18 cellular contexts compared by ENCODE assay signal in the genomic region with DNA sequence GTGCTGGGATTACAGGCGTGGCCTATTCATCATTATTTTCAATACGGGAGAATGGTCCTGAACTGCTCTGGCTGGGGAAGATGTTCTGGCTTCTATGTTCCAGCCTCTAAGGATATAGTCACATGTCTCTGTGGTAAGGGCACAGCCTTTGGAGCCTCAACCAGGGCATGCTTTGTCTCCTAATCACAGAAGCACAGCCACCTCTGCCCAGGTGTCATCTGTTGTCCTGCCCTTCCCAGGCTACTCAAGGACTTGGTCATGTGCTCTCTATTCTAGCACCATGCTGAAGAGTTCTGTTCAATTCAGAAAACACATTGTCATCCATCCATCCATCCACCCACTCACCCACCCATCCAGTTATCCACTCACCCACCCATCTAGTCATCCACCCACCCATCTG. TPM values are rescaled to one million over a fixed set of nuclear protein-coding genes. Genes with fewer than 3 reads are reported as not detected.
A peak's percentile ranks its signal among the peaks of the same experiment; 100 is the strongest.
DNase-seq lines count a peak whose midpoint lies in the region; ATAC-seq and TF ChIP-seq lines count a peak whose summit lies in the region.
"Had no signal": no experiment of that assay in that cellular context is flagged by ENCODE, and none has a peak within 500 bp of the region (broad histone marks: within the 10 kb centered on the region; RNA-seq: fewer than 3 reads in every experiment).

No MANE protein-coding gene starts in this region.

- DNase-seq in cardiac septum (ENCODE audit: low spot score) (peak; percentile 9), left ventricle myocardium inferior (no peak), WTC11 (ENCODE audit: low spot score) (no peak), sciatic nerve (ENCODE audit: low spot score) (peak; percentile 40), DMS114 treated with DMSO at 0.1 percent for 48 hours (lab: John Stamatoyannopoulos, UW; ENCODE audit: unreplicated experiment) (no peak), NCI-H748 (lab: John Stamatoyannopoulos, UW; ENCODE audit: unreplicated experiment) (no peak)
- DNase-seq: CD4-positive, alpha-beta memory T cell; DMS79; NCI-H1092 treated with DMSO at 0.1 percent for 48 hours; NCI-H2081; NCI-H2171 treated with DMSO at 0.1 percent for 48 hours; NCI-H446; NCI-H69; NK-92 treated with Interleukin-12 subunit alpha and Interleukin-12 subunit beta, amount 100 ng/mL, for 24 hours; SIG-M5 had no signal

- no peaks in the 10 kb centered on the region for H3K4me1 ChIP-seq in left ventricle myocardium inferior

- H3K4me3 ChIP-seq in left ventricle myocardium inferior: no peak overlapping the region
- H3K4me3 ChIP-seq: BLaER1, K562 had no signal

- peaks cover 12% of the 10 kb centered on the region for H3K4me1 Mint-ChIP-seq in WTC11

- H3K27ac Mint-ChIP-seq in WTC11: no peak overlapping the region

- H3K4me3 Mint-ChIP-seq in WTC11: no peak overlapping the region
- H3K4me3 Mint-ChIP-seq: CD4-positive, alpha-beta memory T cell had no signal

- peaks cover 73% of the 10 kb centered on the region for H3K36me3 ChIP-seq in left ventricle myocardium inferior

- H3K36me3 Mint-ChIP-seq in WTC11: peaks cover 79% of the 10 kb centered on the region

- intact Hi-C loops in cardiac septum (cut with DNase I): no loop called here
- intact Hi-C loops in left ventricle myocardium inferior (cut with micrococcal nuclease): no loop called here
- intact Hi-C loops in sciatic nerve (cut with DNase I): no loop called here

- no peak overlapping the region for H3K27ac ChIP-seq in left ventricle myocardium inferior (replicated peaks)
- H3K27ac ChIP-seq: BLaER1 had no signal

- ATAC-seq in WTC11 (no peak), sciatic nerve (no peak), HG02798 (IDR thresholded peaks at IDR 0.05; ENCODE audit: poor library complexity, unreplicated experiment) (no peak)
- ATAC-seq: K562 had no signal

- H3K9me3 ChIP-seq in left ventricle myocardium inferior (replicated peaks): peaks cover 22% of the 10 kb centered on the region

- CTCF ChIA-PET in WTC11 (lab: Charles Lee): no interaction called here

- POLR2A ChIA-PET in WTC11 (lab: Charles Lee): no interaction called here

- H3K27me3 Mint-ChIP-seq in WTC11 (ENCODE audit: low read depth): no peaks in the 10 kb centered on the region
- H3K27me3 Mint-ChIP-seq: CD4-positive, alpha-beta memory T cell had no signal

- no peaks in the 10 kb centered on the region for H3K27me3 ChIP-seq in left ventricle myocardium inferior (ENCODE audit: low read depth)
- H3K27me3 ChIP-seq: BLaER1 had no signal

- H3K9me3 Mint-ChIP-seq in WTC11: peaks cover 39% of the 10 kb centered on the region

- no peak for TF ChIP-seq CTCF in left ventricle myocardium inferior (IDR thresholded peaks at IDR 0.05; ENCODE audit: borderline replicate concordance)
- TF ChIP-seq CTCF in WTC11 (IDR thresholded peaks at IDR 0.05): no peak

TF ChIP-seq in WTC11, 78 proteins besides CTCF, POLR2A, EP300 and RAD21:
- TF ChIP-seq, protein P1, sequence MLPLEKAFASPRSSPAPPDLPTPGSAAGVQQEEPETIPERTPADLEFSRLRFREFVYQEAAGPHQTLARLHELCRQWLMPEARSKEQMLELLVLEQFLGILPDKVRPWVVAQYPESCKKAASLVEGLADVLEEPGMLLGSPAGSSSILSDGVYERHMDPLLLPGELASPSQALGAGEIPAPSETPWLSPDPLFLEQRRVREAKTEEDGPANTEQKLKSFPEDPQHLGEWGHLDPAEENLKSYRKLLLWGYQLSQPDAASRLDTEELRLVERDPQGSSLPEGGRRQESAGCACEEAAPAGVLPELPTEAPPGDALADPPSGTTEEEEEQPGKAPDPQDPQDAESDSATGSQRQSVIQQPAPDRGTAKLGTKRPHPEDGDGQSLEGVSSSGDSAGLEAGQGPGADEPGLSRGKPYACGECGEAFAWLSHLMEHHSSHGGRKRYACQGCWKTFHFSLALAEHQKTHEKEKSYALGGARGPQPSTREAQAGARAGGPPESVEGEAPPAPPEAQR (CRISPR knock-in tag; IDR thresholded peaks at IDR 0.05): no peak
- TF ChIP-seq, protein P2, sequence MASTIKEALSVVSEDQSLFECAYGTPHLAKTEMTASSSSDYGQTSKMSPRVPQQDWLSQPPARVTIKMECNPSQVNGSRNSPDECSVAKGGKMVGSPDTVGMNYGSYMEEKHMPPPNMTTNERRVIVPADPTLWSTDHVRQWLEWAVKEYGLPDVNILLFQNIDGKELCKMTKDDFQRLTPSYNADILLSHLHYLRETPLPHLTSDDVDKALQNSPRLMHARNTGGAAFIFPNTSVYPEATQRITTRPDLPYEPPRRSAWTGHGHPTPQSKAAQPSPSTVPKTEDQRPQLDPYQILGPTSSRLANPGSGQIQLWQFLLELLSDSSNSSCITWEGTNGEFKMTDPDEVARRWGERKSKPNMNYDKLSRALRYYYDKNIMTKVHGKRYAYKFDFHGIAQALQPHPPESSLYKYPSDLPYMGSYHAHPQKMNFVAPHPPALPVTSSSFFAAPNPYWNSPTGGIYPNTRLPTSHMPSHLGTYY (CRISPR knock-in tag; IDR thresholded peaks at IDR 0.05): peak; percentile 84

RNA-seq across cellular contexts. Expression of a gene that starts 29.5 kb away (rescaled TPM):
- total RNA-seq in cardiac septum (26.8 TPM), left ventricle myocardium inferior (36.5 TPM), WTC11 (2021) (70.6 to 88.2 TPM (median 83.1 TPM) in 3 replicates), sciatic nerve (35.0 TPM)

RNA-seq across cellular contexts. Expression of a gene that starts 31.3 kb away (rescaled TPM):
- 147 TPM for total RNA-seq in cardiac septum
- total RNA-seq in left ventricle myocardium inferior: 158 TPM
- 627 to 722 TPM (median 720 TPM) in 3 replicates for total RNA-seq in WTC11 (2021)
- 167 TPM for total RNA-seq in sciatic nerve

Comparison
In these comparisons a context has a peak if more than half of its experiments do, and no peak if none do; other contexts are left out.
1. DNase-seq: peak in cardiac septum (single experiment) and sciatic nerve (single experiment); none in left ventricle myocardium inferior (single experiment), WTC11 (single experiment), DMS114 treated with DMSO at 0.1 percent for 48 hours (single experiment) and NCI-H748 (single experiment).